Comparison of ENCODE assay signal across 8 cellular contexts in genomic region chr5:31824886-31825774, GRCh38.
DNase-seq lines count a peak whose midpoint lies in the region; ATAC-seq and TF ChIP-seq lines count a peak whose summit lies in the region.

No MANE protein-coding gene starts in this region.

- H3F3A ChIP-seq in neural progenitor cell (ENCODE audit: low read depth) = no peaks in the 10 kb centered on the region

- ATAC-seq in HG03095 (IDR thresholded peaks at IDR 0.05; ENCODE audit: unreplicated experiment) (peak; percentile 57), HG02588 (IDR thresholded peaks at IDR 0.05; ENCODE audit: unreplicated experiment) (no peak)
- ATAC-seq in activated CD8-positive, alpha-beta memory T cell treated with anti-CD3 and anti-CD28 coated beads, Interleukin-2, amount 10 ng/mL, durations not matched to agents 7 days and 5 days = peak; percentile 64

- peaks cover 7% of the 10 kb centered on the region for H3K9me3 ChIP-seq in neural progenitor cell (ENCODE audit: low read depth)

- no peaks in the 10 kb centered on the region for H3K27me3 ChIP-seq in neural progenitor cell

- no peak overlapping the region for H3K4me3 Mint-ChIP-seq in activated CD8-positive, alpha-beta memory T cell treated with anti-CD3 and anti-CD28 coated beads, Interleukin-2, amount 10 ng/mL, durations not matched to agents 7 days and 5 days
- H3K4me3 Mint-ChIP-seq in neural progenitor cell = no peak overlapping the region

- peak; percentile 71 for TF ChIP-seq CTCF in fibroblast of mammary gland (conservative IDR thresholded peaks at IDR 0.05; ENCODE audit: control insufficient read depth, insufficient read depth, low read depth, low read length)
- TF ChIP-seq CTCF in neural progenitor cell (IDR thresholded peaks at IDR 0.05) = peak; percentile 87

- no peaks in the 10 kb centered on the region for H3K9me3 Mint-ChIP-seq in activated CD8-positive, alpha-beta memory T cell treated with anti-CD3 and anti-CD28 coated beads, Interleukin-2, amount 10 ng/mL, durations not matched to agents 7 days and 5 days (ENCODE audit: low read depth)
- peaks cover 11% of the 10 kb centered on the region for H3K9me3 Mint-ChIP-seq in neural progenitor cell

- no peak overlapping the region for H3K9ac ChIP-seq in neural progenitor cell

- H3K27ac ChIP-seq in neural progenitor cell = no peak overlapping the region

- H3K4me2 ChIP-seq in neural progenitor cell = no peak overlapping the region

- H3K27me3 Mint-ChIP-seq in activated CD8-positive, alpha-beta memory T cell treated with anti-CD3 and anti-CD28 coated beads, Interleukin-2, amount 10 ng/mL, durations not matched to agents 7 days and 5 days = peaks cover 10% of the 10 kb centered on the region
- no peaks in the 10 kb centered on the region for H3K27me3 Mint-ChIP-seq in neural progenitor cell (ENCODE audit: insufficient read depth, low read depth)

- DNase-seq in EH (ENCODE audit: low read depth) (peak; percentile 63), NCI-H526 treated with DMSO at 0.1 percent for 48 hours (lab: John Stamatoyannopoulos, UW) (peak; percentile 64), fibroblast of mammary gland (ENCODE audit: low read depth) (peak; percentile 71), neural progenitor cell (ENCODE audit: low spot score) (peak; percentile 76)
- peak; percentile 51 for DNase-seq in activated CD8-positive, alpha-beta memory T cell treated with anti-CD3 and anti-CD28 coated beads, Interleukin-2, amount 10 ng/mL, durations not matched to agents 7 days and 5 days
- DNase-seq in effector CD4-positive, alpha-beta T cell = no peak

- H3K36me3 ChIP-seq in neural progenitor cell = no peaks in the 10 kb centered on the region

- H3K4me1 ChIP-seq in neural progenitor cell = no peaks in the 10 kb centered on the region

- H3K36me3 Mint-ChIP-seq in activated CD8-positive, alpha-beta memory T cell treated with anti-CD3 and anti-CD28 coated beads, Interleukin-2, amount 10 ng/mL, durations not matched to agents 7 days and 5 days = no peaks in the 10 kb centered on the region
- no peaks in the 10 kb centered on the region for H3K36me3 Mint-ChIP-seq in neural progenitor cell

- no peaks in the 10 kb centered on the region for H4K20me1 ChIP-seq in neural progenitor cell (ENCODE audit: low read depth)

- no peaks in the 10 kb centered on the region for H3K4me1 Mint-ChIP-seq in activated CD8-positive, alpha-beta memory T cell treated with anti-CD3 and anti-CD28 coated beads, Interleukin-2, amount 10 ng/mL, durations not matched to agents 7 days and 5 days
- H3K4me1 Mint-ChIP-seq in neural progenitor cell = peaks cover 3% of the 10 kb centered on the region

- H3K79me2 ChIP-seq in neural progenitor cell (ENCODE audit: low read depth) = no peaks in the 10 kb centered on the region

- no peak overlapping the region for H2AFZ ChIP-seq in neural progenitor cell (replicated peaks)

- H3K4me3 ChIP-seq in fibroblast of mammary gland (ENCODE audit: control insufficient read depth, low read depth, low read length) (no peak overlapping the region), neural progenitor cell (no peak overlapping the region)

- no peak overlapping the region for H3K27ac Mint-ChIP-seq in activated CD8-positive, alpha-beta memory T cell treated with anti-CD3 and anti-CD28 coated beads, Interleukin-2, amount 10 ng/mL, durations not matched to agents 7 days and 5 days
- H3K27ac Mint-ChIP-seq in neural progenitor cell = no peak overlapping the region

- CTCF ChIA-PET in activated CD8-positive, alpha-beta memory T cell treated with anti-CD3 and anti-CD28 coated beads, Interleukin-2, amount 10 ng/mL, durations not matched to agents 7 days and 5 days (lab: Charles Lee) = interaction anchor here (0.8 to 3.9 kb wide), 5 partner anchors 204 to 268 kb away, joined by 3 to 21 read pairs (median 3); no protein-coding TSS in a partner anchor
